ENCODE assay signal across 1 cellular context in genomic region chr16:14496786-14497185, GRCh38.
TF ChIP-seq lines count a peak whose summit lies in the region.

No MANE protein-coding gene starts in this region.

TF ChIP-seq in HepG2, 621 proteins besides CTCF, POLR2A, EP300 and RAD21:
- TF ChIP-seq KLF16 (CRISPR knock-in tag; IDR thresholded peaks at IDR 0.05) (no peak), ZNF18 (CRISPR knock-in tag; IDR thresholded peaks at IDR 0.05; ENCODE audit: insufficient replicate concordance) (peak; percentile 2), ZNF652 (CRISPR knock-in tag; IDR thresholded peaks at IDR 0.05; ENCODE audit: borderline replicate concordance, low read depth) (peak; percentile 53; the same call in 1 of the 2 replicates), MED13 (CRISPR knock-in tag; IDR thresholded peaks at IDR 0.05) (no peak), TOPORS (CRISPR knock-in tag; IDR thresholded peaks at IDR 0.05) (no peak), REPIN1 (CRISPR knock-in tag; IDR thresholded peaks at IDR 0.05; ENCODE audit: borderline replicate concordance, low read depth) (0 out of 2 replicates have a peak, but pooled peaks have one; percentile 18)
